In genomic region chr2:151217343-151217742, GRCh38 we compare ENCODE assay signal across 24 cellular contexts.
"Had no signal": no experiment of that assay in that cellular context is flagged by ENCODE, and none has a peak within 500 bp of the region (broad histone marks: within the 10 kb centered on the region; RNA-seq: fewer than 3 reads in every experiment).

No MANE protein-coding gene starts in this region.

- H3K4me3 ChIP-seq: adrenal gland, Peyer's patch, SJSA1 had no signal

- DNase-seq: activated CD4-positive, alpha-beta memory T cell treated with anti-CD3 and anti-CD28 coated beads, Interleukin-2, amount 10 ng/mL, durations not matched to agents 7 days and 5 days; activated CD4-positive, alpha-beta T cell treated with anti-CD3 and anti-CD28 coated beads for 36 hours; activated CD4-positive, alpha-beta T cell treated with anti-CD3 and anti-CD28 coated beads, Interleukin-2, amount 50 U/mL, for 1 hour; activated CD8-positive, alpha-beta memory T cell treated with anti-CD3 and anti-CD28 coated beads, Interleukin-2, amount 50 U/mL, for 4 hours; activated gamma-delta T cell treated with Interleukin-2 at 50 U/mL for 16 hours; activated naive CD4-positive, alpha-beta T cell treated with anti-CD3 and anti-CD28 coated beads, Interleukin-2, amount 10 ng/mL, durations not matched to agents 7 days and 5 days; activated naive CD8-positive, alpha-beta T cell treated with anti-CD3 and anti-CD28 coated beads for 36 hours; activated T-cell treated with anti-CD3 and anti-CD28 coated beads, Interleukin-2, amount 50 U/mL, for 72 hours; adrenal gland; anterior cingulate cortex; cerebellar nuclear complex; NCI-H1092; NCI-H1417; NCI-H1930; NCI-H446; Peyer's patch; SHP77; SW 1271 had no signal

- H3K4me3 Mint-ChIP-seq: activated CD4-positive, alpha-beta memory T cell treated with anti-CD3 and anti-CD28 coated beads, Interleukin-2, amount 10 ng/mL, durations not matched to agents 7 days and 5 days; activated CD4-positive, alpha-beta T cell treated with anti-CD3 and anti-CD28 coated beads for 36 hours; activated naive CD4-positive, alpha-beta T cell treated with anti-CD3 and anti-CD28 coated beads, Interleukin-2, amount 10 ng/mL, durations not matched to agents 7 days and 5 days; activated naive CD8-positive, alpha-beta T cell treated with anti-CD3 and anti-CD28 coated beads for 36 hours; activated T-cell treated with anti-CD3 and anti-CD28 coated beads, Interleukin-2, amount 50 U/mL, for 72 hours had no signal

- H3K36me3 ChIP-seq: adrenal gland, Peyer's patch, SJSA1 had no signal

- H3K4me1 Mint-ChIP-seq: activated CD4-positive, alpha-beta memory T cell treated with anti-CD3 and anti-CD28 coated beads, Interleukin-2, amount 10 ng/mL, durations not matched to agents 7 days and 5 days; activated CD4-positive, alpha-beta T cell treated with anti-CD3 and anti-CD28 coated beads for 36 hours; activated naive CD4-positive, alpha-beta T cell treated with anti-CD3 and anti-CD28 coated beads, Interleukin-2, amount 10 ng/mL, durations not matched to agents 7 days and 5 days; activated naive CD8-positive, alpha-beta T cell treated with anti-CD3 and anti-CD28 coated beads for 36 hours had no signal

- H3K4me2 ChIP-seq: KMS-11 had no signal

- H3K9me3 ChIP-seq: adrenal gland, Peyer's patch, SJSA1 had no signal

- H3K27me3 Mint-ChIP-seq: activated naive CD8-positive, alpha-beta T cell treated with anti-CD3 and anti-CD28 coated beads for 36 hours had no signal

- H3K9me3 Mint-ChIP-seq: activated CD4-positive, alpha-beta memory T cell treated with anti-CD3 and anti-CD28 coated beads, Interleukin-2, amount 10 ng/mL, durations not matched to agents 7 days and 5 days; activated naive CD4-positive, alpha-beta T cell treated with anti-CD3 and anti-CD28 coated beads, Interleukin-2, amount 10 ng/mL, durations not matched to agents 7 days and 5 days; activated naive CD8-positive, alpha-beta T cell treated with anti-CD3 and anti-CD28 coated beads for 36 hours; activated T-cell treated with anti-CD3 and anti-CD28 coated beads, Interleukin-2, amount 50 U/mL, for 72 hours; activated T-helper 2 cell treated with anti-CD3 and anti-CD28 coated beads, Interferon-gamma antibody, Interleukin-2, Interleukin-4, amounts not matched to agents 10 μg/mL and 5 μg/mL and 100 μg/mL, durations not matched to agents 14 hours and 24 hours and 36 hours had no signal

- FAIRE-seq: TTC549 had no signal

- H3K27ac Mint-ChIP-seq: activated CD4-positive, alpha-beta memory T cell treated with anti-CD3 and anti-CD28 coated beads, Interleukin-2, amount 10 ng/mL, durations not matched to agents 7 days and 5 days; activated CD4-positive, alpha-beta T cell treated with anti-CD3 and anti-CD28 coated beads for 36 hours; activated naive CD4-positive, alpha-beta T cell treated with anti-CD3 and anti-CD28 coated beads, Interleukin-2, amount 10 ng/mL, durations not matched to agents 7 days and 5 days; activated naive CD8-positive, alpha-beta T cell treated with anti-CD3 and anti-CD28 coated beads for 36 hours; activated T-cell treated with anti-CD3 and anti-CD28 coated beads, Interleukin-2, amount 50 U/mL, for 72 hours; activated T-helper 2 cell treated with anti-CD3 and anti-CD28 coated beads, Interferon-gamma antibody, Interleukin-2, Interleukin-4, amounts not matched to agents 10 μg/mL and 5 μg/mL and 100 μg/mL, durations not matched to agents 14 hours and 24 hours and 36 hours had no signal

- H3K27ac ChIP-seq: adrenal gland, KMS-11, Peyer's patch, RWPE1, SJSA1 had no signal

- H3K36me3 Mint-ChIP-seq: activated naive CD4-positive, alpha-beta T cell treated with anti-CD3 and anti-CD28 coated beads, Interleukin-2, amount 10 ng/mL, durations not matched to agents 7 days and 5 days; activated naive CD8-positive, alpha-beta T cell treated with anti-CD3 and anti-CD28 coated beads for 36 hours had no signal

- H3K27me3 ChIP-seq: adrenal gland, Peyer's patch, SJSA1 had no signal

- H3K4me1 ChIP-seq: adrenal gland, Peyer's patch, SJSA1 had no signal

- H3K9ac ChIP-seq: KMS-11 had no signal

- ATAC-seq: activated CD4-positive, alpha-beta T cell treated with anti-CD3 and anti-CD28 coated beads for 36 hours; activated T-cell treated with anti-CD3 and anti-CD28 coated beads, Interleukin-2, amount 50 U/mL, for 72 hours; SK-N-SH treated with all-trans-retinoic acid at 6 μM for 48 hours had no signal
